In genomic region chr5:146902471-146902870, GRCh38 we compare ENCODE assay signal across 17 cellular contexts. TPM values are rescaled to one million over a fixed set of nuclear protein-coding genes. Genes with fewer than 3 reads are reported as not detected.
DNase-seq lines count a peak whose midpoint lies in the region; TF ChIP-seq lines count a peak whose summit lies in the region.
"Had no signal": no experiment of that assay in that cellular context is flagged by ENCODE, and none has a peak within 500 bp of the region (broad histone marks: within the 10 kb centered on the region; RNA-seq: fewer than 3 reads in every experiment).

No MANE protein-coding gene starts in this region.

- DNase-seq in NCI-H524 treated with DMSO at 0.1 percent for 48 hours (lab: John Stamatoyannopoulos, UW) (peak; percentile 14), NCI-H82 treated with DMSO at 0.1 percent for 48 hours (lab: John Stamatoyannopoulos, UW; ENCODE audit: unreplicated experiment) (peak; percentile 69), glutamatergic neuron (no peak), DMS53 (lab: John Stamatoyannopoulos, UW) (no peak), NCI-H526 treated with DMSO at 0.1 percent for 48 hours (lab: John Stamatoyannopoulos, UW) (no peak), NCI-H2227 (lab: John Stamatoyannopoulos, UW; ENCODE audit: unreplicated experiment) (no peak)
- DNase-seq: C1 segment of cervical spinal cord; Calu3; CD4-positive, alpha-beta memory T cell; COR-L47; DMS 273 treated with DMSO at 0.1 percent for 48 hours; DMS79 treated with DMSO at 0.1 percent for 48 hours; GF-D8; GOT3; HFFc6 had no signal

- peak overlapping the region; percentile 7 for H3K27ac Mint-ChIP-seq in glutamatergic neuron (ENCODE audit: unreplicated experiment)
- H3K27ac Mint-ChIP-seq: CD4-positive, alpha-beta memory T cell; HFFc6 had no signal

- H3K27me3 Mint-ChIP-seq in glutamatergic neuron (ENCODE audit: unreplicated experiment): no peaks in the 10 kb centered on the region

- H3K9me3 Mint-ChIP-seq in glutamatergic neuron (ENCODE audit: unreplicated experiment): peaks cover 2% of the 10 kb centered on the region

- H3K36me3 Mint-ChIP-seq in glutamatergic neuron (ENCODE audit: unreplicated experiment): peaks cover 1% of the 10 kb centered on the region
- H3K36me3 Mint-ChIP-seq: CD4-positive, alpha-beta memory T cell had no signal

- no peak overlapping the region for H3K4me3 Mint-ChIP-seq in glutamatergic neuron (ENCODE audit: unreplicated experiment)
- H3K4me3 Mint-ChIP-seq: CD4-positive, alpha-beta memory T cell; HFFc6 had no signal

- H3K4me1 Mint-ChIP-seq in glutamatergic neuron (ENCODE audit: low read depth, unreplicated experiment): peaks cover 3% of the 10 kb centered on the region

- TF ChIP-seq CTCF in glutamatergic neuron (IDR thresholded peaks at IDR 0.05; ENCODE audit: partially characterized antibody, unreplicated experiment): no peak

RNA-seq across cellular contexts. Expression of gene PPP2R2B, which starts 23.9 kb away (rescaled TPM):
- total RNA-seq in glutamatergic neuron (ENCODE audit: unreplicated experiment): 11.4 TPM
- total RNA-seq: A673, Calu3, G401, HFFc6 had no signal

Comparison
In these comparisons a context has a peak if more than half of its experiments do, and no peak if none do; other contexts are left out.
1. DNase-seq: peak in NCI-H524 treated with DMSO at 0.1 percent for 48 hours (single experiment) and NCI-H82 treated with DMSO at 0.1 percent for 48 hours (single experiment); none in glutamatergic neuron (single experiment), DMS53 (single experiment), NCI-H526 treated with DMSO at 0.1 percent for 48 hours (single experiment) and NCI-H2227 (single experiment).